Comparison of ENCODE assay signal across 13 cellular contexts in genomic region chr6:134720353-134721094, GRCh38.
A peak's percentile ranks its signal among the peaks of the same experiment; 100 is the strongest.
DNase-seq lines count a peak whose midpoint lies in the region; ATAC-seq and TF ChIP-seq lines count a peak whose summit lies in the region.
"Had no signal": no experiment of that assay in that cellular context is flagged by ENCODE, and none has a peak within 500 bp of the region (broad histone marks: within the 10 kb centered on the region; RNA-seq: fewer than 3 reads in every experiment).

No MANE protein-coding gene starts in this region.

- no peaks in the 10 kb centered on the region for H3K36me3 Mint-ChIP-seq in endothelial cell (ENCODE audit: low read depth, unreplicated experiment)
- H3K36me3 Mint-ChIP-seq in activated naive CD4-positive, alpha-beta T cell treated with anti-CD3 and anti-CD28 coated beads, Interleukin-2, amount 50 U/mL, for 72 hours: no peaks in the 10 kb centered on the region

- H3K9me3 ChIP-seq in mesodermal cell (ENCODE audit: control insufficient read depth, low read length): no peaks in the 10 kb centered on the region
- no peaks in the 10 kb centered on the region for H3K9me3 ChIP-seq in thyroid gland
- H3K9me3 ChIP-seq: HAP-1 had no signal

- H3K36me3 ChIP-seq in mesodermal cell (ENCODE audit: control insufficient read depth, insufficient read depth, low read length) (no peaks in the 10 kb centered on the region), thyroid gland (no peaks in the 10 kb centered on the region)
- H3K36me3 ChIP-seq: HAP-1 had no signal

- intact Hi-C loops in thyroid gland (cut with DNase I): no loop called here

- no peaks in the 10 kb centered on the region for H3K27me3 Mint-ChIP-seq in endothelial cell (ENCODE audit: unreplicated experiment)

- H3K27me3 ChIP-seq in thyroid gland: no peaks in the 10 kb centered on the region

- TF ChIP-seq CTCF in endothelial cell (IDR thresholded peaks at IDR 0.05; ENCODE audit: unreplicated experiment) (no peak), thyroid gland (IDR thresholded peaks at IDR 0.05) (no peak)

- no peak for ATAC-seq in activated naive CD4-positive, alpha-beta T cell treated with anti-CD3 and anti-CD28 coated beads, Interleukin-2, amount 50 U/mL, for 72 hours
- no peak for ATAC-seq in HG03432 (IDR thresholded peaks at IDR 0.05; ENCODE audit: unreplicated experiment)

- peaks cover 10% of the 10 kb centered on the region for H3K4me1 Mint-ChIP-seq in endothelial cell (ENCODE audit: unreplicated experiment)

- DNase-seq in NOMO-1 treated with DMSO at 0.1 percent for 48 hours (lab: John Stamatoyannopoulos, UW; ENCODE audit: unreplicated experiment) (peak; percentile 69), endothelial cell (ENCODE audit: low spot score) (peak; percentile 14), thyroid gland (peak in 1 of 2 donors; percentile 8), COLO668 (lab: John Stamatoyannopoulos, UW; ENCODE audit: unreplicated experiment) (no peak), hepatic stellate cell (ENCODE audit: low spot score) (no peak)
- DNase-seq in activated naive CD4-positive, alpha-beta T cell treated with anti-CD3 and anti-CD28 coated beads, Interleukin-2, amount 50 U/mL, for 72 hours (ENCODE audit: low spot score in 2 of 2): no peak
- DNase-seq: activated CD4-positive, CD25-positive, alpha-beta regulatory T cell; activated gamma-delta T cell; DMS79; effector CD8-positive, alpha-beta T cell had no signal

- H3K27ac ChIP-seq in mesodermal cell (ENCODE audit: low read depth, low read length, severe bottlenecking): peak overlapping the region; percentile 20
- H3K27ac ChIP-seq in thyroid gland: peak overlapping the region in 2 of 3 donors; percentile 12 to 25

- H3K9me3 Mint-ChIP-seq in endothelial cell (ENCODE audit: unreplicated experiment): no peaks in the 10 kb centered on the region
- H3K9me3 Mint-ChIP-seq in activated naive CD4-positive, alpha-beta T cell treated with anti-CD3 and anti-CD28 coated beads, Interleukin-2, amount 50 U/mL, for 72 hours: no peaks in the 10 kb centered on the region

- H3K4me1 ChIP-seq in mesodermal cell (ENCODE audit: control insufficient read depth, insufficient read depth, low read length, poor library complexity, severe bottlenecking) (no peaks in the 10 kb centered on the region), thyroid gland (peaks cover 28 to 34% of the 10 kb centered on the region in 2 donors)

- H3K4me3 ChIP-seq in mesodermal cell (ENCODE audit: extremely low read depth, insufficient read depth, low read length, poor library complexity, severe bottlenecking) (no peak overlapping the region), thyroid gland (replicated peaks in 1 of 3) (no peak overlapping the region)
- H3K4me3 ChIP-seq: HAP-1 had no signal

- H3K27ac Mint-ChIP-seq in endothelial cell (ENCODE audit: unreplicated experiment): no peak overlapping the region
- H3K27ac Mint-ChIP-seq in activated naive CD4-positive, alpha-beta T cell treated with anti-CD3 and anti-CD28 coated beads, Interleukin-2, amount 50 U/mL, for 72 hours: peak overlapping the region in 1 of 2 donors; percentile 14

- no peak for TF ChIP-seq POLR2A in thyroid gland (IDR thresholded peaks at IDR 0.05)

- 88 to 91% methylated on average over 3 to 5 of the region's 5 CpGs for WGBS in mesodermal cell (ENCODE audit: insufficient coverage in 2 of 2), 2 experiments
- 50 to 69% methylated on average over 5 of the region's 5 CpGs for WGBS in thyroid gland, 2 donors

- H3K4me3 Mint-ChIP-seq in endothelial cell (ENCODE audit: unreplicated experiment): no peak overlapping the region

Comparison
In these comparisons a context has a peak if more than half of its experiments do, and no peak if none do; other contexts are left out.
1. DNase-seq: peak in NOMO-1 treated with DMSO at 0.1 percent for 48 hours (single experiment) and endothelial cell (single experiment); none in activated naive CD4-positive, alpha-beta T cell treated with anti-CD3 and anti-CD28 coated beads, Interleukin-2, amount 50 U/mL, for 72 hours (0 of 2), COLO668 (single experiment) and hepatic stellate cell (single experiment).